ENCODE assay signal across 29 cellular contexts in genomic region chr12:63480186-63480585, GRCh38.
"Had no signal": no experiment of that assay in that cellular context is flagged by ENCODE, and none has a peak within 500 bp of the region (broad histone marks: within the 10 kb centered on the region; RNA-seq: fewer than 3 reads in every experiment).

No MANE protein-coding gene starts in this region.

- H3K27ac ChIP-seq: brain microvascular endothelial cell, gastroesophageal sphincter, parathyroid adenoma, suprapubic skin, tibial nerve, WERI-Rb-1 had no signal

- FAIRE-seq: colon, endothelial cell of umbilical vein, TTC549 had no signal

- H3K79me2 ChIP-seq: parathyroid adenoma had no signal

- H2AFZ ChIP-seq: parathyroid adenoma had no signal

- H3K27me3 Mint-ChIP-seq: activated CD4-positive, alpha-beta T cell treated with anti-CD3 and anti-CD28 coated beads, Interleukin-2, amount 10 ng/mL, durations not matched to agents 7 days and 5 days; activated CD8-positive, alpha-beta memory T cell treated with anti-CD3 and anti-CD28 coated beads, Interleukin-2, amount 10 ng/mL, durations not matched to agents 7 days and 5 days; activated naive CD4-positive, alpha-beta T cell treated with anti-CD3 and anti-CD28 coated beads, Interleukin-2, amount 50 U/mL, for 24 hours; effector memory CD8-positive, alpha-beta T cell; natural killer cell treated with Interleukin-12 subunit alpha and Interleukin-12 subunit beta and Interleukin-15 and Interleukin-18, amount 100 ng/mL, for 72 hours; stimulated activated naive CD8-positive, alpha-beta T cell treated with anti-CD3 and anti-CD28 coated beads, Interleukin-15, amount 100 ng/mL, for 72 hours had no signal

- H3K4me1 ChIP-seq: gastroesophageal sphincter, parathyroid adenoma, suprapubic skin, tibial nerve had no signal

- H3K36me3 ChIP-seq: brain microvascular endothelial cell, gastroesophageal sphincter, suprapubic skin, tibial nerve, WERI-Rb-1 had no signal

- H3K27me3 ChIP-seq: brain microvascular endothelial cell, gastroesophageal sphincter, suprapubic skin, tibial nerve had no signal

- H3K9ac ChIP-seq: parathyroid adenoma had no signal

- ATAC-seq: activated CD8-positive, alpha-beta memory T cell treated with anti-CD3 and anti-CD28 coated beads, Interleukin-2, amount 10 ng/mL, durations not matched to agents 7 days and 5 days; activated CD8-positive, alpha-beta T cell treated with anti-CD3 and anti-CD28 coated beads for 36 hours; effector memory CD8-positive, alpha-beta T cell; esophagus mucosa; gastroesophageal sphincter; left cardiac atrium; natural killer cell treated with Interleukin-12 subunit alpha and Interleukin-12 subunit beta and Interleukin-15 and Interleukin-18, amount 100 ng/mL, for 72 hours; right cardiac atrium; stimulated activated effector memory CD8-positive, alpha-beta T cell treated with anti-CD3 and anti-CD28 coated beads, Interleukin-12 subunit alpha, Interleukin-12 subunit beta, amount 100 ng/mL, for 72 hours; stimulated activated naive CD8-positive, alpha-beta T cell treated with anti-CD3 and anti-CD28 coated beads, Interleukin-15, amount 100 ng/mL, for 72 hours had no signal

- H3K4me3 ChIP-seq: gastroesophageal sphincter, suprapubic skin, tibial nerve had no signal

- DNase-seq: activated CD4-positive, alpha-beta T cell treated with anti-CD3 and anti-CD28 coated beads, Interleukin-2, amount 10 ng/mL, durations not matched to agents 7 days and 5 days; activated CD4-positive, CD25-positive, alpha-beta regulatory T cell treated with anti-CD3 and anti-CD28 coated beads, Interleukin-2, amount 50 U/mL, for 72 hours; activated CD8-positive, alpha-beta memory T cell treated with anti-CD3 and anti-CD28 coated beads, Interleukin-2, amount 10 ng/mL, durations not matched to agents 7 days and 5 days; activated CD8-positive, alpha-beta T cell treated with anti-CD3 and anti-CD28 coated beads for 36 hours; activated gamma-delta T cell; activated T-cell treated with anti-CD3 and anti-CD28 coated beads for 4 hours; aorta; central memory CD4-positive, alpha-beta T cell; effector memory CD8-positive, alpha-beta T cell; head of caudate nucleus; hypothalamus; left cardiac atrium; right cardiac atrium; stimulated activated CD4-positive, alpha-beta T cell treated with anti-CD3 and anti-CD28 coated beads, Interleukin-2, amount 100 ng/mL, for 24 hours; stimulated activated naive CD8-positive, alpha-beta T cell treated with anti-CD3 and anti-CD28 coated beads, Interleukin-15, amount 100 ng/mL, for 72 hours; WERI-Rb-1 had no signal

- H3K27ac Mint-ChIP-seq: activated CD4-positive, alpha-beta T cell treated with anti-CD3 and anti-CD28 coated beads, Interleukin-2, amount 10 ng/mL, durations not matched to agents 7 days and 5 days; activated CD8-positive, alpha-beta memory T cell treated with anti-CD3 and anti-CD28 coated beads, Interleukin-2, amount 10 ng/mL, durations not matched to agents 7 days and 5 days; activated CD8-positive, alpha-beta T cell treated with anti-CD3 and anti-CD28 coated beads for 36 hours; activated naive CD4-positive, alpha-beta T cell treated with anti-CD3 and anti-CD28 coated beads, Interleukin-2, amount 50 U/mL, for 24 hours; effector memory CD8-positive, alpha-beta T cell; memory B cell; natural killer cell treated with Interleukin-12 subunit alpha and Interleukin-12 subunit beta and Interleukin-15 and Interleukin-18, amount 100 ng/mL, for 72 hours; stimulated activated effector memory CD8-positive, alpha-beta T cell treated with anti-CD3 and anti-CD28 coated beads, Interleukin-12 subunit alpha, Interleukin-12 subunit beta, amount 100 ng/mL, for 72 hours; stimulated activated naive CD8-positive, alpha-beta T cell treated with anti-CD3 and anti-CD28 coated beads, Interleukin-15, amount 100 ng/mL, for 72 hours had no signal

- H3K9me3 ChIP-seq: gastroesophageal sphincter, suprapubic skin, tibial nerve had no signal

- H3K4me1 Mint-ChIP-seq: activated CD4-positive, alpha-beta T cell treated with anti-CD3 and anti-CD28 coated beads, Interleukin-2, amount 10 ng/mL, durations not matched to agents 7 days and 5 days; activated CD8-positive, alpha-beta memory T cell treated with anti-CD3 and anti-CD28 coated beads, Interleukin-2, amount 10 ng/mL, durations not matched to agents 7 days and 5 days; activated naive CD4-positive, alpha-beta T cell treated with anti-CD3 and anti-CD28 coated beads, Interleukin-2, amount 50 U/mL, for 24 hours; memory B cell; stimulated activated effector memory CD8-positive, alpha-beta T cell treated with anti-CD3 and anti-CD28 coated beads, Interleukin-12 subunit alpha, Interleukin-12 subunit beta, amount 100 ng/mL, for 72 hours; stimulated activated naive CD8-positive, alpha-beta T cell treated with anti-CD3 and anti-CD28 coated beads, Interleukin-15, amount 100 ng/mL, for 72 hours had no signal

- H3K4me3 Mint-ChIP-seq: activated CD4-positive, alpha-beta T cell treated with anti-CD3 and anti-CD28 coated beads, Interleukin-2, amount 10 ng/mL, durations not matched to agents 7 days and 5 days; activated CD8-positive, alpha-beta memory T cell treated with anti-CD3 and anti-CD28 coated beads, Interleukin-2, amount 10 ng/mL, durations not matched to agents 7 days and 5 days; activated CD8-positive, alpha-beta T cell treated with anti-CD3 and anti-CD28 coated beads for 36 hours; activated naive CD4-positive, alpha-beta T cell treated with anti-CD3 and anti-CD28 coated beads, Interleukin-2, amount 50 U/mL, for 24 hours; effector memory CD8-positive, alpha-beta T cell; memory B cell; natural killer cell treated with Interleukin-12 subunit alpha and Interleukin-12 subunit beta and Interleukin-15 and Interleukin-18, amount 100 ng/mL, for 72 hours; stimulated activated effector memory CD8-positive, alpha-beta T cell treated with anti-CD3 and anti-CD28 coated beads, Interleukin-12 subunit alpha, Interleukin-12 subunit beta, amount 100 ng/mL, for 72 hours; stimulated activated naive CD8-positive, alpha-beta T cell treated with anti-CD3 and anti-CD28 coated beads, Interleukin-15, amount 100 ng/mL, for 72 hours had no signal

- H3K36me3 Mint-ChIP-seq: activated CD8-positive, alpha-beta memory T cell treated with anti-CD3 and anti-CD28 coated beads, Interleukin-2, amount 10 ng/mL, durations not matched to agents 7 days and 5 days; activated naive CD4-positive, alpha-beta T cell treated with anti-CD3 and anti-CD28 coated beads, Interleukin-2, amount 50 U/mL, for 24 hours; memory B cell; natural killer cell treated with Interleukin-12 subunit alpha and Interleukin-12 subunit beta and Interleukin-15 and Interleukin-18, amount 100 ng/mL, for 72 hours; stimulated activated effector memory CD8-positive, alpha-beta T cell treated with anti-CD3 and anti-CD28 coated beads, Interleukin-12 subunit alpha, Interleukin-12 subunit beta, amount 100 ng/mL, for 72 hours had no signal
